ENCODE assay signal across 11 cellular contexts in genomic region chr3:71443332-71443731, GRCh38.
DNase-seq lines count a peak whose midpoint lies in the region; ATAC-seq and TF ChIP-seq lines count a peak whose summit lies in the region.
"Had no signal": no experiment of that assay in that cellular context is flagged by ENCODE, and none has a peak within 500 bp of the region (broad histone marks: within the 10 kb centered on the region; RNA-seq: fewer than 3 reads in every experiment).

No MANE protein-coding gene starts in this region.

- peaks cover 10 to 87% of the 10 kb centered on the region in 2 donors for H3K4me1 ChIP-seq in left lung

- H3K4me3 Mint-ChIP-seq in activated CD8-positive, alpha-beta memory T cell treated with anti-CD3 and anti-CD28 coated beads, Interleukin-2, amount 10 ng/mL, durations not matched to agents 7 days and 5 days, result no peak overlapping the region
- H3K4me3 Mint-ChIP-seq in activated T-helper 1 cell treated with anti-CD3 and anti-CD28 coated beads, Interleukin-12 subunit alpha, Interleukin-12 subunit beta, Interleukin-2, Interleukin-4 antibody, amounts not matched to agents 30 ng/mL and 10 ng/mL and 1 ng/mL, durations not matched to agents 14 hours and 24 hours and 36 hours, result peak overlapping the region; percentile 16

- H3K9me3 Mint-ChIP-seq in activated CD8-positive, alpha-beta memory T cell treated with anti-CD3 and anti-CD28 coated beads, Interleukin-2, amount 10 ng/mL, durations not matched to agents 7 days and 5 days (ENCODE audit: low read depth), result no peaks in the 10 kb centered on the region
- peaks cover 5% of the 10 kb centered on the region for H3K9me3 Mint-ChIP-seq in activated T-helper 1 cell treated with anti-CD3 and anti-CD28 coated beads, Interleukin-12 subunit alpha, Interleukin-12 subunit beta, Interleukin-2, Interleukin-4 antibody, amounts not matched to agents 30 ng/mL and 10 ng/mL and 1 ng/mL, durations not matched to agents 14 hours and 24 hours and 36 hours

- intact Hi-C loops in activated T-helper 1 cell treated with anti-CD3 and anti-CD28 coated beads, Interleukin-12 subunit alpha, Interleukin-12 subunit beta, Interleukin-2, Interleukin-4 antibody, amounts not matched to agents 30 ng/mL and 10 ng/mL and 1 ng/mL, durations not matched to agents 14 hours and 24 hours and 36 hours (cut with micrococcal nuclease), result loop anchor here (5.0 kb wide), 3 partner anchors 141 to 431 kb away; no protein-coding TSS in a partner anchor
- intact Hi-C loops in left lung (cut with DNase I), result no loop called here

- CTCF ChIA-PET in activated CD8-positive, alpha-beta memory T cell treated with anti-CD3 and anti-CD28 coated beads, Interleukin-2, amount 10 ng/mL, durations not matched to agents 7 days and 5 days (lab: Charles Lee), result interaction anchor here (1.0 to 3.1 kb wide), 5 partner anchors 12 to 141 kb away, joined by 3 to 14 read pairs (median 5); no protein-coding TSS in a partner anchor

- no peak for DNase-seq in activated CD8-positive, alpha-beta memory T cell treated with anti-CD3 and anti-CD28 coated beads, Interleukin-2, amount 10 ng/mL, durations not matched to agents 7 days and 5 days
- DNase-seq in activated CD8-positive, alpha-beta memory T cell treated with anti-CD3 and anti-CD28 coated beads, Interleukin-2, amount 50 U/mL, for 48 hours, result no peak
- DNase-seq in activated T-helper 1 cell treated with anti-CD3 and anti-CD28 coated beads, Interleukin-12 subunit alpha, Interleukin-12 subunit beta, Interleukin-2, Interleukin-4 antibody, amounts not matched to agents 30 ng/mL and 10 ng/mL and 1 ng/mL, durations not matched to agents 14 hours and 24 hours and 36 hours (ENCODE audit: low spot score), result no peak
- DNase-seq in left lung (no peak), substantia nigra (lab: John Stamatoyannopoulos, UW) (no peak), GF-D8 (lab: John Stamatoyannopoulos, UW) (no peak)
- no peak for DNase-seq in central memory CD4-positive, alpha-beta T cell
- DNase-seq: ACHN, NCI-H1436 treated with DMSO at 0.1 percent for 48 hours had no signal

- H3K36me3 ChIP-seq in left lung, result no peaks in the 10 kb centered on the region

- peaks cover 8% of the 10 kb centered on the region for H3K36me3 Mint-ChIP-seq in activated CD8-positive, alpha-beta memory T cell treated with anti-CD3 and anti-CD28 coated beads, Interleukin-2, amount 10 ng/mL, durations not matched to agents 7 days and 5 days
- peaks cover 16% of the 10 kb centered on the region for H3K36me3 Mint-ChIP-seq in activated T-helper 1 cell treated with anti-CD3 and anti-CD28 coated beads, Interleukin-12 subunit alpha, Interleukin-12 subunit beta, Interleukin-2, Interleukin-4 antibody, amounts not matched to agents 30 ng/mL and 10 ng/mL and 1 ng/mL, durations not matched to agents 14 hours and 24 hours and 36 hours (ENCODE audit: low read depth)

- peaks cover 72% of the 10 kb centered on the region for H3K4me1 Mint-ChIP-seq in activated CD8-positive, alpha-beta memory T cell treated with anti-CD3 and anti-CD28 coated beads, Interleukin-2, amount 10 ng/mL, durations not matched to agents 7 days and 5 days
- peaks cover 68% of the 10 kb centered on the region for H3K4me1 Mint-ChIP-seq in activated T-helper 1 cell treated with anti-CD3 and anti-CD28 coated beads, Interleukin-12 subunit alpha, Interleukin-12 subunit beta, Interleukin-2, Interleukin-4 antibody, amounts not matched to agents 30 ng/mL and 10 ng/mL and 1 ng/mL, durations not matched to agents 14 hours and 24 hours and 36 hours (ENCODE audit: low read depth)

- no peak for ATAC-seq in activated CD8-positive, alpha-beta memory T cell treated with anti-CD3 and anti-CD28 coated beads, Interleukin-2, amount 10 ng/mL, durations not matched to agents 7 days and 5 days
- ATAC-seq in left lung, result no peak
- ATAC-seq in GM18867 (IDR thresholded peaks at IDR 0.05; ENCODE audit: unreplicated experiment), result no peak

- no peaks in the 10 kb centered on the region for H3K27me3 Mint-ChIP-seq in activated CD8-positive, alpha-beta memory T cell treated with anti-CD3 and anti-CD28 coated beads, Interleukin-2, amount 10 ng/mL, durations not matched to agents 7 days and 5 days
- peaks cover 16% of the 10 kb centered on the region for H3K27me3 Mint-ChIP-seq in activated T-helper 1 cell treated with anti-CD3 and anti-CD28 coated beads, Interleukin-12 subunit alpha, Interleukin-12 subunit beta, Interleukin-2, Interleukin-4 antibody, amounts not matched to agents 30 ng/mL and 10 ng/mL and 1 ng/mL, durations not matched to agents 14 hours and 24 hours and 36 hours (ENCODE audit: insufficient read depth)

- H3K27ac Mint-ChIP-seq in activated CD8-positive, alpha-beta memory T cell treated with anti-CD3 and anti-CD28 coated beads, Interleukin-2, amount 10 ng/mL, durations not matched to agents 7 days and 5 days, result peak overlapping the region; percentile 96
- H3K27ac Mint-ChIP-seq in activated T-helper 1 cell treated with anti-CD3 and anti-CD28 coated beads, Interleukin-12 subunit alpha, Interleukin-12 subunit beta, Interleukin-2, Interleukin-4 antibody, amounts not matched to agents 30 ng/mL and 10 ng/mL and 1 ng/mL, durations not matched to agents 14 hours and 24 hours and 36 hours, result peak overlapping the region; percentile 32

- peak overlapping the region; percentile 63 to 90 for H3K27ac ChIP-seq in left lung
- peak overlapping the region; percentile 62 for H3K27ac ChIP-seq in substantia nigra (ENCODE audit: low read depth, low read length, poor library complexity, severe bottlenecking)

- no peaks in the 10 kb centered on the region for H3K27me3 ChIP-seq in left lung

- no peak overlapping the region for H3K4me3 ChIP-seq in left lung
- H3K4me3 ChIP-seq: mucosa of descending colon had no signal

- no peak for TF ChIP-seq CTCF in left lung (IDR thresholded peaks at IDR 0.05)

- H3K9me3 ChIP-seq in left lung, result no peaks in the 10 kb centered on the region
- H3K9me3 ChIP-seq: mucosa of descending colon had no signal
